Comparison of ENCODE assay signal across 8 cellular contexts in genomic region chr12:56315256-56315625, GRCh38. TPM values are rescaled to one million over a fixed set of nuclear protein-coding genes. Genes with fewer than 3 reads are reported as not detected.
DNase-seq lines count a peak whose midpoint lies in the region; ATAC-seq, FAIRE-seq and TF ChIP-seq lines count a peak whose summit lies in the region.

No MANE protein-coding gene starts in this region.

- TF ChIP-seq CTCF in endothelial cell of umbilical vein (IDR thresholded peaks at IDR 0.05; ENCODE audit: extremely low read depth in 1 of 2, insufficient read depth in 1 of 2, low read depth in 1 of 2, low read length in 2 of 2) (no peak), GM10248 (IDR thresholded peaks at IDR 0.05; ENCODE audit: control extremely low read depth, extremely low read depth, low read depth, missing control alignments) (no peak)

- peaks cover 0 to 22% (median 8%) of the 10 kb centered on the region in 5 donors for H3K36me3 Mint-ChIP-seq in naive thymus-derived CD4-positive, alpha-beta T cell

- ATAC-seq in naive thymus-derived CD4-positive, alpha-beta T cell: peak; percentile 0
- no peak for ATAC-seq in HG03432 (IDR thresholded peaks at IDR 0.05; ENCODE audit: unreplicated experiment)

- no peaks in the 10 kb centered on the region for H3K9me3 Mint-ChIP-seq in naive thymus-derived CD4-positive, alpha-beta T cell

- H3K27ac ChIP-seq in endothelial cell of umbilical vein (ENCODE audit: insufficient read depth, low read depth, low read length): peak overlapping the region; percentile 63
- peak overlapping the region; percentile 97 for H3K27ac ChIP-seq in naive thymus-derived CD4-positive, alpha-beta T cell (ENCODE audit: low read depth, low read length)

- H3K9me3 ChIP-seq in endothelial cell of umbilical vein (replicated peaks; ENCODE audit: control insufficient read depth, insufficient read depth, low read length): no peaks in the 10 kb centered on the region
- H3K9me3 ChIP-seq in naive thymus-derived CD4-positive, alpha-beta T cell (ENCODE audit: control insufficient read depth in 2 of 3, low read length in 3 of 3): no peaks in the 10 kb centered on the region

- H3K79me2 ChIP-seq in endothelial cell of umbilical vein (ENCODE audit: control insufficient read depth, insufficient read depth, low read length): peaks cover 13% of the 10 kb centered on the region

- DNase-seq in GM12891 (ENCODE audit: insufficient read length, low spot score) (no peak), RPMI8226 (peak; percentile 25), endothelial cell of umbilical vein (ENCODE audit: low read depth, low spot score) (no peak), GM10248 (ENCODE audit: extremely low spot score) (no peak), cerebellar cortex (ENCODE audit: low spot score) (no peak), CD1c-positive myeloid dendritic cell (ENCODE audit: extremely low spot score) (no peak)
- no peak for DNase-seq in naive thymus-derived CD4-positive, alpha-beta T cell

- no peaks in the 10 kb centered on the region for H3K27me3 Mint-ChIP-seq in naive thymus-derived CD4-positive, alpha-beta T cell

- intact Hi-C loops in endothelial cell of umbilical vein (cut with micrococcal nuclease): no loop called here
- intact Hi-C loops in naive thymus-derived CD4-positive, alpha-beta T cell (cut with micrococcal nuclease): loop anchor here in 1 of 2 donors (5.0 kb wide), 2 partner anchors 322 to 772 kb away; partner anchors contain the start of gene NAB2

- no peaks in the 10 kb centered on the region for H3K27me3 ChIP-seq in endothelial cell of umbilical vein (ENCODE audit: control insufficient read depth in 2 of 2, insufficient read depth in 2 of 2, low read length in 2 of 2)
- H3K27me3 ChIP-seq in naive thymus-derived CD4-positive, alpha-beta T cell (ENCODE audit: control insufficient read depth in 2 of 2, insufficient read depth in 2 of 2, low read length in 2 of 2): no peaks in the 10 kb centered on the region

- CTCF ChIA-PET in endothelial cell of umbilical vein (lab: Charles Lee) (interaction anchor here (0.8 to 4.5 kb wide), 7 partner anchors 8 to 148 kb away, joined by 4 to 60 read pairs (median 8); partner anchors contain the start of genes PAN2, SMARCC2, STAT2 and TIMELESS), GM10248 (lab: Yijun Ruan, JAX) (interaction anchor here (0.9 to 3.6 kb wide), 5 partner anchors 14 to 148 kb away, joined by 3 to 25 read pairs (median 10); partner anchors contain the start of genes RNF41 and STAT2)
- CTCF ChIA-PET in naive thymus-derived CD4-positive, alpha-beta T cell (lab: Charles Lee): interaction anchor here (0.9 to 1.5 kb wide), 4 partner anchors 93 to 154 kb away, joined by 3 to 10 read pairs (median 4); partner anchors contain the start of genes RNF41 and SPRYD4

- H3K9ac ChIP-seq in endothelial cell of umbilical vein (replicated peaks; ENCODE audit: extremely low read depth, insufficient read depth, low read length): peak overlapping the region; percentile 69

- TF ChIP-seq POLR2A in GM12891 (IDR thresholded peaks at IDR 0.05; ENCODE audit: low read depth, low read length) (no peak), endothelial cell of umbilical vein (IDR thresholded peaks at IDR 0.05; ENCODE audit: low read depth, low read length) (no peak)

- H3K4me3 ChIP-seq in endothelial cell of umbilical vein (replicated peaks in 1 of 3; ENCODE audit: insufficient read depth in 1 of 3, low read depth in 1 of 3, low read length in 3 of 3): peak overlapping the region; percentile 7 to 70 (median 57)
- peak overlapping the region; percentile 100 for H3K4me3 ChIP-seq in naive thymus-derived CD4-positive, alpha-beta T cell (ENCODE audit: low read length)

- peak overlapping the region; percentile 72 for H2AFZ ChIP-seq in endothelial cell of umbilical vein (ENCODE audit: low read depth, low read length)

- dilution Hi-C loops in endothelial cell of umbilical vein (cut with MboI; ENCODE audit: extremely low pct_ligation_motif_present, low sequenced_read_pairs): no loop called here

- BruUV-seq in endothelial cell of umbilical vein (replicated peaks; lab: Mats Ljungman, UMichigan): TSS peak; percentile 51

- peak overlapping the region; percentile 96 to 99 (median 98) for H3K4me3 Mint-ChIP-seq in naive thymus-derived CD4-positive, alpha-beta T cell

- peak overlapping the region; percentile 93 to 99 (median 99) for H3K27ac Mint-ChIP-seq in naive thymus-derived CD4-positive, alpha-beta T cell

- FAIRE-seq in GM12891 (lab: Jason Lieb, UNC) (peak; percentile 50), endothelial cell of umbilical vein (lab: Jason Lieb, UNC) (no peak)

- POLR2A ChIA-PET in endothelial cell of umbilical vein (lab: Charles Lee) (interaction anchor here (0.8 to 1.7 kb wide), 4 partner anchors 18 to 149 kb away, joined by 4 to 9 read pairs (median 6); partner anchors contain the start of genes PAN2, RNF41 and STAT2), GM10248 (lab: Yijun Ruan, JAX) (interaction anchor here (0.6 to 2.4 kb wide), 7 partner anchors 15 to 57 kb away, joined by 3 to 8 read pairs (median 4); partner anchors contain the start of genes ANKRD52, PAN2 and STAT2)
- POLR2A ChIA-PET in naive thymus-derived CD4-positive, alpha-beta T cell (lab: Charles Lee): interaction anchor here (0.5 to 5.0 kb wide), 21 partner anchors 8 to 1818 kb away, joined by 3 to 66 read pairs (median 4); partner anchors contain the start of genes ANKRD52, IL23A, NCKAP1L and PAN2

- H3K4me2 ChIP-seq in endothelial cell of umbilical vein (ENCODE audit: insufficient read depth, low read length): peak overlapping the region; percentile 56

- H3K4me1 Mint-ChIP-seq in naive thymus-derived CD4-positive, alpha-beta T cell: peaks cover 5 to 23% (median 13%) of the 10 kb centered on the region in 7 donors

- H4K20me1 ChIP-seq in endothelial cell of umbilical vein (replicated peaks; ENCODE audit: control insufficient read depth, extremely low read depth, insufficient read depth, low read length): no peaks in the 10 kb centered on the region

- no peaks in the 10 kb centered on the region for H3K9me1 ChIP-seq in endothelial cell of umbilical vein (replicated peaks; ENCODE audit: control insufficient read depth, extremely low read depth, insufficient read depth, low read length)

- peaks cover 3 to 5% of the 10 kb centered on the region in 2 experiments for H3K36me3 ChIP-seq in endothelial cell of umbilical vein (ENCODE audit: control insufficient read depth in 2 of 2, extremely low read depth in 1 of 2, insufficient read depth in 2 of 2, low read length in 2 of 2)
- peaks cover 0 to 45% (median 4%) of the 10 kb centered on the region in 3 experiments for H3K36me3 ChIP-seq in naive thymus-derived CD4-positive, alpha-beta T cell (ENCODE audit: control insufficient read depth in 2 of 3, insufficient read depth in 3 of 3, low read length in 3 of 3)

- H3K4me1 ChIP-seq in endothelial cell of umbilical vein (ENCODE audit: control insufficient read depth, extremely low read depth, insufficient read depth, low read length): peaks cover 9% of the 10 kb centered on the region
- peaks cover 13 to 16% of the 10 kb centered on the region in 2 donors for H3K4me1 ChIP-seq in naive thymus-derived CD4-positive, alpha-beta T cell (ENCODE audit: control insufficient read depth in 2 of 2, insufficient read depth in 2 of 2, low read length in 2 of 2)

RNA-seq across cellular contexts. Expression of gene CNPY2, which starts 0.5 kb away (rescaled TPM):
- 86.6 TPM for polyA plus RNA-seq in GM12891 (2012; ENCODE audit: low read depth, missing spikeins)
- total RNA-seq in endothelial cell of umbilical vein: 166 and 183 TPM in 2 replicates
- polyA plus RNA-seq in endothelial cell of umbilical vein: 205 and 256 TPM in 2 replicates
- polyA plus RNA-seq in endothelial cell of umbilical vein (2011; cell fraction: cytosol; rRNA removed): 238 and 263 TPM in 2 replicates
- polyA plus RNA-seq in endothelial cell of umbilical vein (2011; cell fraction: nucleus; rRNA removed): 141 and 154 TPM in 2 replicates
- polyA plus RNA-seq in endothelial cell of umbilical vein (2012): 181 and 192 TPM in 2 replicates
- polyA minus RNA-seq in endothelial cell of umbilical vein: 143 and 166 TPM in 2 replicates
- polyA minus RNA-seq in endothelial cell of umbilical vein (2011; cell fraction: cytosol; rRNA and poly(A)+ RNA removed): 74.5 TPM
- 38.9 and 39.9 TPM in 2 replicates for polyA minus RNA-seq in endothelial cell of umbilical vein (2011; cell fraction: nucleus; rRNA and poly(A)+ RNA removed)
- total RNA-seq in naive thymus-derived CD4-positive, alpha-beta T cell: 100 to 1,000 TPM in 1 of 5 experiments, 10 to 100 TPM in 4; 48.4 to 134 (median 87.6) TPM
- polyA plus RNA-seq in naive thymus-derived CD4-positive, alpha-beta T cell: 100 to 1,000 TPM; 183 to 184 TPM

RNA-seq across cellular contexts. Expression of gene CS, which starts 15.1 kb away (rescaled TPM):
- 103 TPM for polyA plus RNA-seq in GM12891 (2012; ENCODE audit: low read depth, missing spikeins)
- 296 and 312 TPM in 2 replicates for total RNA-seq in endothelial cell of umbilical vein
- 115 and 129 TPM in 2 replicates for polyA plus RNA-seq in endothelial cell of umbilical vein
- polyA plus RNA-seq in endothelial cell of umbilical vein (2011; cell fraction: cytosol; rRNA removed): 159 and 170 TPM in 2 replicates
- 202 and 273 TPM in 2 replicates for polyA plus RNA-seq in endothelial cell of umbilical vein (2011; cell fraction: nucleus; rRNA removed)
- 225 and 235 TPM in 2 replicates for polyA plus RNA-seq in endothelial cell of umbilical vein (2012)
- polyA minus RNA-seq in endothelial cell of umbilical vein: 206 and 230 TPM in 2 replicates
- 211 TPM for polyA minus RNA-seq in endothelial cell of umbilical vein (2011; cell fraction: cytosol; rRNA and poly(A)+ RNA removed)
- polyA minus RNA-seq in endothelial cell of umbilical vein (2011; cell fraction: nucleus; rRNA and poly(A)+ RNA removed): 101 and 170 TPM in 2 replicates
- total RNA-seq in naive thymus-derived CD4-positive, alpha-beta T cell: 100 to 1,000 TPM; 126 to 241 (median 167) TPM
- polyA plus RNA-seq in naive thymus-derived CD4-positive, alpha-beta T cell: 10 to 100 TPM; 57.6 to 79.9 TPM

RNA-seq across cellular contexts. Expression of gene PAN2, which starts 18.6 kb away (rescaled TPM):
- polyA plus RNA-seq in GM12891 (2012; ENCODE audit: low read depth, missing spikeins): 35.9 TPM
- total RNA-seq in endothelial cell of umbilical vein: 21.5 and 24.4 TPM in 2 replicates
- polyA plus RNA-seq in endothelial cell of umbilical vein: 21.0 and 21.9 TPM in 2 replicates
- 7.7 and 9.1 TPM in 2 replicates for polyA plus RNA-seq in endothelial cell of umbilical vein (2011; cell fraction: cytosol; rRNA removed)
- 319 and 357 TPM in 2 replicates for polyA plus RNA-seq in endothelial cell of umbilical vein (2011; cell fraction: nucleus; rRNA removed)
- polyA plus RNA-seq in endothelial cell of umbilical vein (2012): 14.4 and 14.8 TPM in 2 replicates
- polyA minus RNA-seq in endothelial cell of umbilical vein: 41.2 and 42.8 TPM in 2 replicates
- polyA minus RNA-seq in endothelial cell of umbilical vein (2011; cell fraction: cytosol; rRNA and poly(A)+ RNA removed): 9.5 TPM
- 31.3 and 47.7 TPM in 2 replicates for polyA minus RNA-seq in endothelial cell of umbilical vein (2011; cell fraction: nucleus; rRNA and poly(A)+ RNA removed)
- 100 to 1,000 TPM in 4 of 5 experiments, 10 to 100 TPM in 1; 65.8 to 279 (median 144) TPM for total RNA-seq in naive thymus-derived CD4-positive, alpha-beta T cell
- 10 to 100 TPM; 11.4 to 13.9 TPM for polyA plus RNA-seq in naive thymus-derived CD4-positive, alpha-beta T cell

RNA-seq across cellular contexts. Expression of gene IL23A, which starts 23.4 kb away (rescaled TPM):
- polyA plus RNA-seq in GM12891 (2012; ENCODE audit: low read depth, missing spikeins): 6.2 TPM
- total RNA-seq in endothelial cell of umbilical vein: not detected in 2 replicates
- polyA plus RNA-seq in endothelial cell of umbilical vein: 0.12 TPM in 1 of 2 replicates, not detected in the other
- 0.14 and 0.26 TPM in 2 replicates for polyA plus RNA-seq in endothelial cell of umbilical vein (2011; cell fraction: cytosol; rRNA removed)
- 0.16 and 0.60 TPM in 2 replicates for polyA plus RNA-seq in endothelial cell of umbilical vein (2011; cell fraction: nucleus; rRNA removed)
- 0.34 TPM in 1 of 2 replicates, not detected in the other for polyA plus RNA-seq in endothelial cell of umbilical vein (2012)
- polyA minus RNA-seq in endothelial cell of umbilical vein: 0.51 TPM in 1 of 2 replicates, not detected in the other
- not detected for polyA minus RNA-seq in endothelial cell of umbilical vein (2011; cell fraction: cytosol; rRNA and poly(A)+ RNA removed)
- polyA minus RNA-seq in endothelial cell of umbilical vein (2011; cell fraction: nucleus; rRNA and poly(A)+ RNA removed): not detected in 2 replicates
- 10 to 100 TPM; 14.4 to 42.0 (median 20.1) TPM for total RNA-seq in naive thymus-derived CD4-positive, alpha-beta T cell
- polyA plus RNA-seq in naive thymus-derived CD4-positive, alpha-beta T cell: 10 to 100 TPM; 14.8 to 25.2 TPM

RNA-seq across cellular contexts. Expression of gene STAT2, which starts 44.7 kb away (rescaled TPM):
- polyA plus RNA-seq in GM12891 (2012; ENCODE audit: low read depth, missing spikeins): 45.0 TPM
- 66.5 and 74.8 TPM in 2 replicates for total RNA-seq in endothelial cell of umbilical vein
- 58.5 and 62.8 TPM in 2 replicates for polyA plus RNA-seq in endothelial cell of umbilical vein
- 33.0 and 34.0 TPM in 2 replicates for polyA plus RNA-seq in endothelial cell of umbilical vein (2011; cell fraction: cytosol; rRNA removed)
- polyA plus RNA-seq in endothelial cell of umbilical vein (2011; cell fraction: nucleus; rRNA removed): 228 and 244 TPM in 2 replicates
- polyA plus RNA-seq in endothelial cell of umbilical vein (2012): 50.1 and 57.4 TPM in 2 replicates
- polyA minus RNA-seq in endothelial cell of umbilical vein: 97.4 and 126 TPM in 2 replicates
- polyA minus RNA-seq in endothelial cell of umbilical vein (2011; cell fraction: cytosol; rRNA and poly(A)+ RNA removed): 21.1 TPM
- 69.8 and 97.6 TPM in 2 replicates for polyA minus RNA-seq in endothelial cell of umbilical vein (2011; cell fraction: nucleus; rRNA and poly(A)+ RNA removed)
- total RNA-seq in naive thymus-derived CD4-positive, alpha-beta T cell: 100 to 1,000 TPM; 119 to 291 (median 182) TPM
- 10 to 100 TPM; 64.1 to 80.3 TPM for polyA plus RNA-seq in naive thymus-derived CD4-positive, alpha-beta T cell
